ENCODE assay signal across 2 cellular contexts in genomic region chr11:85647604-85648299, GRCh38.
A peak's percentile ranks its signal among the peaks of the same experiment; 100 is the strongest.
TF ChIP-seq lines count a peak whose summit lies in the region.

TMEM126A (plus strand) TSS chr11:85647967; CDS start chr11:85650256, 2,289 bp downstream.

TF ChIP-seq in IMR-90, 13 proteins besides CTCF, POLR2A, EP300 and RAD21:
- TF ChIP-seq USF2 (IDR thresholded peaks at IDR 0.05; ENCODE audit: low read depth, low read length): peak; percentile 76
- TF ChIP-seq RCOR1 (IDR thresholded peaks at IDR 0.05; ENCODE audit: insufficient replicate concordance, low read length): no peak
- peak; percentile 69; the same call in 1 of the 2 replicates for TF ChIP-seq MXI1 (IDR thresholded peaks at IDR 0.05; ENCODE audit: borderline replicate concordance, low read depth, low read length)
- TF ChIP-seq ELK1 (IDR thresholded peaks at IDR 0.05; ENCODE audit: borderline replicate concordance, low read depth, low read length): no peak
- peak; percentile 77 for TF ChIP-seq BHLHE40 (IDR thresholded peaks at IDR 0.05; ENCODE audit: low read depth, low read length)
- TF ChIP-seq CHD1 (IDR thresholded peaks at IDR 0.05; ENCODE audit: low read depth, low read length): no peak

TF ChIP-seq in endothelial cell of umbilical vein, 7 proteins besides CTCF, POLR2A, EP300 and RAD21:
- TF ChIP-seq FOS (IDR thresholded peaks at IDR 0.05; ENCODE audit: borderline replicate concordance, insufficient read depth, low read length) (no peak), JUN (IDR thresholded peaks at IDR 0.05; ENCODE audit: borderline replicate concordance, insufficient read depth, insufficient read length, low read depth) (no peak), MYC (IDR thresholded peaks at IDR 0.05; ENCODE audit: low read depth, low read length) (no peak), MAX (IDR thresholded peaks at IDR 0.05; ENCODE audit: insufficient read depth, insufficient read length) (no peak), GATA2 (IDR thresholded peaks at IDR 0.05; ENCODE audit: insufficient read depth, insufficient read length, low read depth, low read length) (no peak), POLR2AphosphoS5 (IDR thresholded peaks at IDR 0.05; ENCODE audit: insufficient read depth, low read depth, low read length) (peak; percentile 84), EZH2 (IDR thresholded peaks at IDR 0.05; ENCODE audit: borderline replicate concordance, low read depth, low read length, severe bottlenecking) (no peak)
